ENCODE assay signal across 16 cellular contexts in the genomic region with DNA sequence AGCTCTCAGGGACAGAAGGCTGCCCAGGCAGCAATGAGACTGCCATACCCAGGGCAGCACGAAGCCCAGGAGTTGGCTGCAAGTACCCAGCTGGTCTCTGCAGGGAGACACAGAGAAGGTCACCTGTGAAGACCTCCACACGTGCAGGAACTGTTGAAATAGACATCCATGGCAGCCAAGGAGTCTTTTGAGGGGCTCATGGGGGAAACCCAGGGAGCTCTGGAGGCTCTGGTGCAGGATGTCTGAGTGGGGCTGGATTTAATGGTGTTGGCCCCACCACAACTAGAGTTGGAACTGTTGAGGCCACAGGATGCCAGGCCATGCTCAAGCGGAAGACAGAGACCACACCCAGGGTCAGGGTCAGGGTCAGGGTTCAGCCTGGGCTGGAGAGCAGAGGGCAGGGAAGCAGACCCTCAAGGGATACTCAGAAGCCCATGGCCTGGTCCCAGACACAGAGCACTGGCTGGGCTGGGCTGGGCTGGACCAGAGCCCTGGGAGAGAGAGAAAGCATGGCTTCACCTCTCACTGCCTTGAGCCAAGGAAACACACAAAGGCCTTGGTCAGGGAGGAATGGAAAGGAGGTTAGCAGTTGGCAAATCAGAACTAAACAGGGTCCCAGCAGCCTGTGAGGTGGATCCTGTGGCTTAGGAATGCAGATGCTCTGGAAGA.
"Had no signal": no experiment of that assay in that cellular context is flagged by ENCODE, and none has a peak within 500 bp of the region (broad histone marks: within the 10 kb centered on the region; RNA-seq: fewer than 3 reads in every experiment).

No MANE protein-coding gene starts in this region.

- DNase-seq: activated B cell treated with CpG ODN at 0.5 μM for 24 hours; activated CD4-positive, alpha-beta T cell treated with anti-CD3 and anti-CD28 coated beads for 48 hours; activated CD8-positive, alpha-beta T cell treated with anti-CD3 and anti-CD28 coated beads for 36 hours; activated naive CD4-positive, alpha-beta T cell treated with anti-CD3 and anti-CD28 coated beads for 36 hours; activated T-cell treated with anti-CD3 and anti-CD28 coated beads, Interleukin-2, amount 50 U/mL, for 24 hours; body of pancreas; foreskin keratinocyte; glutamatergic neuron; hippocampal formation; stimulated activated naive B cell treated with anti-CD40 and anti-IgM and Interleukin-4, amounts not matched to agents 10 μg/mL and 1 μg/mL and 100 μg/mL, for 72 hours; uterus had no signal

- H3K4me1 Mint-ChIP-seq: activated B cell treated with CpG ODN at 0.5 μM for 24 hours; stimulated activated naive B cell treated with anti-CD40 and anti-IgM and Interleukin-4, amounts not matched to agents 10 μg/mL and 1 μg/mL and 100 μg/mL, for 72 hours had no signal

- H3K27ac ChIP-seq: body of pancreas, epithelial cell of prostate, foreskin keratinocyte, tibial artery, uterus had no signal

- H3K27me3 ChIP-seq: body of pancreas, foreskin keratinocyte, tibial artery, uterus had no signal

- H3K27me3 Mint-ChIP-seq: activated CD8-positive, alpha-beta T cell treated with anti-CD3 and anti-CD28 coated beads for 36 hours; activated T-cell treated with anti-CD3 and anti-CD28 coated beads, Interleukin-2, amount 50 U/mL, for 24 hours had no signal

- H3K27ac Mint-ChIP-seq: activated B cell treated with CpG ODN at 0.5 μM for 24 hours; activated CD8-positive, alpha-beta T cell treated with anti-CD3 and anti-CD28 coated beads for 36 hours; activated naive CD4-positive, alpha-beta T cell treated with anti-CD3 and anti-CD28 coated beads for 36 hours; activated T-cell treated with anti-CD3 and anti-CD28 coated beads, Interleukin-2, amount 50 U/mL, for 24 hours; stimulated activated naive B cell treated with anti-CD40 and anti-IgM and Interleukin-4, amounts not matched to agents 10 μg/mL and 1 μg/mL and 100 μg/mL, for 72 hours; T-helper 2 cell treated with Interferon-gamma antibody and Interleukin-4, amounts not matched to agents 5 μg/mL and 100 μg/mL, for 36 hours had no signal

- H3K4me3 Mint-ChIP-seq: activated B cell treated with CpG ODN at 0.5 μM for 24 hours; activated CD8-positive, alpha-beta T cell treated with anti-CD3 and anti-CD28 coated beads for 36 hours; activated naive CD4-positive, alpha-beta T cell treated with anti-CD3 and anti-CD28 coated beads for 36 hours; activated T-cell treated with anti-CD3 and anti-CD28 coated beads, Interleukin-2, amount 50 U/mL, for 24 hours; stimulated activated naive B cell treated with anti-CD40 and anti-IgM and Interleukin-4, amounts not matched to agents 10 μg/mL and 1 μg/mL and 100 μg/mL, for 72 hours; T-helper 2 cell treated with Interferon-gamma antibody and Interleukin-4, amounts not matched to agents 5 μg/mL and 100 μg/mL, for 36 hours had no signal

- H3K4me3 ChIP-seq: body of pancreas, lung, tibial artery, uterus had no signal

- H3K9me3 ChIP-seq: body of pancreas, uterus had no signal

- H3K36me3 ChIP-seq: uterus had no signal

- H3K4me1 ChIP-seq: body of pancreas, foreskin keratinocyte, tibial artery, uterus had no signal

- ATAC-seq: activated CD8-positive, alpha-beta T cell treated with anti-CD3 and anti-CD28 coated beads for 36 hours; body of pancreas; foreskin keratinocyte; stimulated activated naive B cell treated with anti-CD40 and anti-IgM and Interleukin-4, amounts not matched to agents 10 μg/mL and 1 μg/mL and 100 μg/mL, for 72 hours had no signal

- FAIRE-seq: islet of Langerhans had no signal
